Comparison of ENCODE assay signal across 1 cellular context in the genomic region with DNA sequence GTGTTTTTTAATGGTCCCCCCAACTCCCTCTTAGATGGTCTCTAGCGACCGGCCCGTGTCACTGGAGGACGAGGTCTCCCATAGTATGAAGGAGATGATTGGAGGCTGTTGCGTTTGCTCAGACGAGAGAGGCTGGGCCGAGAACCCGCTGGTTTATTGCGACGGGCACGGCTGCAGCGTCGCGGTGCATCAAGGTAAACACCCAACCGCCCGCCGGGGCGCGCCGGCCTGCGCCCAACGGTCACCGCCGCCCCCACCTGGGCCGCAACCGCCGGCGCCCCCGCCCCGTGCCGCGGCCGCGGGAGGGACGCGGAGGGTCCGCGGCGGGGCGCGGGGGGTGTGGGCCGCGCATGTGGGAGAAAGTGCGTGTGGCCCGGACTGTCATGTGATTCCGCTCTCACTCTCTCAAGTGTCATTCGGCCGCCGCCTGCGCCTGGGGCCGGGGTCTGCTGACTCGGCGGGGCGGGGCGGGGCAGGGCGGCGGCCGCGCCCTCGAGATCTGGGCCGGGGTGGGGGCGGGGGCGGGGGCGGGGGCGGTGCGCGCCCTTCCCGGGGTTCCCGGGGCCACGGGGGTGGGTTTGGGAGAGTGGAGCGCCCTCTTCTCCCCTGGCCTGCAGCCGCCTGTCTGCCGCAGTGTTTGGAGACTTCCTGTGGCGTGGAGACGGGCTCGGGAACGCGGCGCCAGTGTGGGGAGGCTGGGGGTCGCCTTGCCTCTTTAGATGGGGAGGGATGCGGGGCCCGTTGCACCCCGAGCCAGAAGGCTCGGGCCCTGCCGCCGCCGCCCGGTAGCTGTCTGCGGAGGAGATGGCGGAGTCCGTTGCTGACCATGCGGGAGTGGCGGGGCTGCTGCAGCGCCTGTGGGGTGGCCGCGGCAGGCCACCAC.
A peak's percentile ranks its signal among the peaks of the same experiment; 100 is the strongest.
TF ChIP-seq lines count a peak whose summit lies in the region.

No MANE protein-coding gene starts in this region.

TF ChIP-seq in HepG2, 621 proteins besides CTCF, POLR2A, EP300 and RAD21 (continued from another document):
- TF ChIP-seq ZBTB44 (CRISPR knock-in tag; IDR thresholded peaks at IDR 0.05): no peak
- 0 out of 2 replicates have a peak, but pooled peaks have one; percentile 22 for TF ChIP-seq ARNT2 (CRISPR knock-in tag; IDR thresholded peaks at IDR 0.05; ENCODE audit: low read depth)
- TF ChIP-seq SMYD3 (CRISPR knock-in tag; IDR thresholded peaks at IDR 0.05): 0 out of 2 replicates have a peak, but pooled peaks have one; percentile 7
- no peak for TF ChIP-seq NR3C1 (CRISPR knock-in tag; IDR thresholded peaks at IDR 0.05)
- TF ChIP-seq ZNF232 (CRISPR knock-in tag; IDR thresholded peaks at IDR 0.05; ENCODE audit: borderline replicate concordance): no peak; the same call in 1 of the 2 replicates
- no peak for TF ChIP-seq NFE2L2 (IDR thresholded peaks at IDR 0.05; ENCODE audit: low read length)
- 0 out of 2 replicates have a peak, but pooled peaks have one; percentile 64 for TF ChIP-seq PAX8 (CRISPR knock-in tag; IDR thresholded peaks at IDR 0.05; ENCODE audit: borderline replicate concordance)
- peak; percentile 57; the same call in 1 of the 2 replicates for TF ChIP-seq ZFP91 (CRISPR knock-in tag; IDR thresholded peaks at IDR 0.05; ENCODE audit: borderline replicate concordance)
- TF ChIP-seq ESRRA (CRISPR knock-in tag; IDR thresholded peaks at IDR 0.05; ENCODE audit: low read depth): no peak
- TF ChIP-seq, protein P1, sequence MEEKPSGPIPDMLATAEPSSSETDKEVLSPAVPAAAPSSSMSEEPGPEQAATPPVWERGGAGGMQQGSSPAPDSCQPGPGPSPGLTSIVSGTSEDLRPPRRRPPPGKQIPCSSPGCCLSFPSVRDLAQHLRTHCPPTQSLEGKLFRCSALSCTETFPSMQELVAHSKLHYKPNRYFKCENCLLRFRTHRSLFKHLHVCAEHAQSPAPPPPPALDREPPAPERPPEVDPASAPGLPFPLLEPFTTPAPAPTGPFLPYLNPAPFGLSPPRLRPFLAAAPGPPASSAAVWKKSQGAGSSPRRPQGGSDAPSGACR (CRISPR knock-in tag; IDR thresholded peaks at IDR 0.05): 0 out of 2 replicates have a peak, but pooled peaks have one; percentile 52
- no peak for TF ChIP-seq ZNF256 (CRISPR knock-in tag; conservative IDR thresholded peaks at IDR 0.05)
- TF ChIP-seq ATF2 (CRISPR knock-in tag; IDR thresholded peaks at IDR 0.05): no peak
- TF ChIP-seq PLSCR1 (CRISPR knock-in tag; IDR thresholded peaks at IDR 0.05; ENCODE audit: borderline replicate concordance): no peak
- peak; percentile 27; the same call in 1 of the 2 replicates for TF ChIP-seq MED1 (CRISPR knock-in tag; IDR thresholded peaks at IDR 0.05)
- TF ChIP-seq TAF1 (CRISPR knock-in tag; IDR thresholded peaks at IDR 0.05): peak; percentile 30; the same call in 1 of the 2 replicates
- peak; percentile 40; the same call in 1 of the 3 replicates for TF ChIP-seq MXI1 (IDR thresholded peaks at IDR 0.05; ENCODE audit: borderline replicate concordance, low read depth, low read length)
- no peak for TF ChIP-seq GTF2F1 (IDR thresholded peaks at IDR 0.05; ENCODE audit: low read length)
- TF ChIP-seq, protein P2, sequence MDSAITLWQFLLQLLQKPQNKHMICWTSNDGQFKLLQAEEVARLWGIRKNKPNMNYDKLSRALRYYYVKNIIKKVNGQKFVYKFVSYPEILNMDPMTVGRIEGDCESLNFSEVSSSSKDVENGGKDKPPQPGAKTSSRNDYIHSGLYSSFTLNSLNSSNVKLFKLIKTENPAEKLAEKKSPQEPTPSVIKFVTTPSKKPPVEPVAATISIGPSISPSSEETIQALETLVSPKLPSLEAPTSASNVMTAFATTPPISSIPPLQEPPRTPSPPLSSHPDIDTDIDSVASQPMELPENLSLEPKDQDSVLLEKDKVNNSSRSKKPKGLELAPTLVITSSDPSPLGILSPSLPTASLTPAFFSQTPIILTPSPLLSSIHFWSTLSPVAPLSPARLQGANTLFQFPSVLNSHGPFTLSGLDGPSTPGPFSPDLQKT (CRISPR knock-in tag; IDR thresholded peaks at IDR 0.05; ENCODE audit: borderline replicate concordance): no peak
- TF ChIP-seq ZNF691 (CRISPR knock-in tag; IDR thresholded peaks at IDR 0.05; ENCODE audit: borderline replicate concordance, low read depth): 0 out of 2 replicates have a peak, but pooled peaks have one; percentile 46
- TF ChIP-seq ZBTB4 (CRISPR knock-in tag; IDR thresholded peaks at IDR 0.05; ENCODE audit: borderline replicate concordance): no peak
- peak; percentile 57 for TF ChIP-seq SALL1 (CRISPR knock-in tag; IDR thresholded peaks at IDR 0.05)
- TF ChIP-seq, protein P3, sequence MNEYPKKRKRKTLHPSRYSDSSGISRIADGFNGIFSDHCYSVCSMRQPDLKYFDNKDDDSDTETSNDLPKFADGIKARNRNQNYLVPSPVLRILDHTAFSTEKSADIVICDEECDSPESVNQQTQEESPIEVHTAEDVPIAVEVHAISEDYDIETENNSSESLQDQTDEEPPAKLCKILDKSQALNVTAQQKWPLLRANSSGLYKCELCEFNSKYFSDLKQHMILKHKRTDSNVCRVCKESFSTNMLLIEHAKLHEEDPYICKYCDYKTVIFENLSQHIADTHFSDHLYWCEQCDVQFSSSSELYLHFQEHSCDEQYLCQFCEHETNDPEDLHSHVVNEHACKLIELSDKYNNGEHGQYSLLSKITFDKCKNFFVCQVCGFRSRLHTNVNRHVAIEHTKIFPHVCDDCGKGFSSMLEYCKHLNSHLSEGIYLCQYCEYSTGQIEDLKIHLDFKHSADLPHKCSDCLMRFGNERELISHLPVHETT (CRISPR knock-in tag; conservative IDR thresholded peaks at IDR 0.05): 0 out of 2 replicates have a peak, but pooled peaks have one; percentile 28
- TF ChIP-seq ZNF878 (CRISPR knock-in tag; IDR thresholded peaks at IDR 0.05): no peak
- TF ChIP-seq HMG20A (CRISPR knock-in tag; IDR thresholded peaks at IDR 0.05; ENCODE audit: borderline replicate concordance): no peak
- TF ChIP-seq ZNF432 (CRISPR knock-in tag; IDR thresholded peaks at IDR 0.05; ENCODE audit: borderline replicate concordance): no peak
- TF ChIP-seq ZNF234 (CRISPR knock-in tag; conservative IDR thresholded peaks at IDR 0.05): no peak
- 0 out of 2 replicates have a peak, but pooled peaks have one; percentile 10 for TF ChIP-seq FOXK2 (IDR thresholded peaks at IDR 0.05)
- TF ChIP-seq BRD4 (CRISPR knock-in tag; IDR thresholded peaks at IDR 0.05): 0 out of 2 replicates have a peak, but pooled peaks have one; percentile 59
- TF ChIP-seq MEIS2 (CRISPR knock-in tag; IDR thresholded peaks at IDR 0.05): 0 out of 2 replicates have a peak, but pooled peaks have one; percentile 12
- TF ChIP-seq FOXK1 (CRISPR knock-in tag; IDR thresholded peaks at IDR 0.05; ENCODE audit: borderline replicate concordance, low read depth): no peak
- TF ChIP-seq, protein P4, sequence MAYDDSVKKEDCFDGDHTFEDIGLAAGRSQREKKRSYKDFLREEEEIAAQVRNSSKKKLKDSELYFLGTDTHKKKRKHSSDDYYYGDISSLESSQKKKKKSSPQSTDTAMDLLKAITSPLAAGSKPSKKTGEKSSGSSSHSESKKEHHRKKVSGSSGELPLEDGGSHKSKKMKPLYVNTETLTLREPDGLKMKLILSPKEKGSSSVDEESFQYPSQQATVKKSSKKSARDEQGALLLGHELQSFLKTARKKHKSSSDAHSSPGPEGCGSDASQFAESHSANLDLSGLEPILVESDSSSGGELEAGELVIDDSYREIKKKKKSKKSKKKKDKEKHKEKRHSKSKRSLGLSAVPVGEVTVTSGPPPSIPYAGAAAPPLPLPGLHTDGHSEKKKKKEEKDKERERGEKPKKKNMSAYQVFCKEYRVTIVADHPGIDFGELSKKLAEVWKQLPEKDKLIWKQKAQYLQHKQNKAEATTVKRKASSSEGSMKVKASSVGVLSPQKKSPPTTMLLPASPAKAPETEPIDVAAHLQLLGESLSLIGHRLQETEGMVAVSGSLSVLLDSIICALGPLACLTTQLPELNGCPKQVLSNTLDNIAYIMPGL (CRISPR knock-in tag; IDR thresholded peaks at IDR 0.05; ENCODE audit: borderline replicate concordance in 1 of 2, low read depth in 1 of 2): peak in 1 of 2 experiments; percentile 55; a peak in 2 of 4 replicates
- no peak for TF ChIP-seq MAFG (CRISPR knock-in tag; IDR thresholded peaks at IDR 0.05)
- no peak for TF ChIP-seq ARID3A (IDR thresholded peaks at IDR 0.05; ENCODE audit: low read depth, low read length)
